13 cellular contexts compared by ENCODE assay signal in genomic region chr11:12587333-12587997, GRCh38.
A peak's percentile ranks its signal among the peaks of the same experiment; 100 is the strongest.
DNase-seq lines count a peak whose midpoint lies in the region; ATAC-seq, FAIRE-seq and TF ChIP-seq lines count a peak whose summit lies in the region.
"Had no signal": no experiment of that assay in that cellular context is flagged by ENCODE, and none has a peak within 500 bp of the region (broad histone marks: within the 10 kb centered on the region; RNA-seq: fewer than 3 reads in every experiment).

No MANE protein-coding gene starts in this region.

- intact Hi-C loops in MCF 10A (cut with micrococcal nuclease) = loop anchor here (10.0 kb wide), 1 partner anchor 77 kb away; no protein-coding TSS in a partner anchor
- intact Hi-C loops in breast epithelium (cut with DNase I; ENCODE audit: low total_unique reads) = loop anchor here (10.0 kb wide), 1 partner anchor 1353 kb away; no protein-coding TSS in a partner anchor

- H3K79me2 ChIP-seq in astrocyte (ENCODE audit: insufficient read depth, low read length) = no peaks in the 10 kb centered on the region

- no peaks in the 10 kb centered on the region for H4K20me1 ChIP-seq in astrocyte (ENCODE audit: insufficient read depth, low read length)
- H4K20me1 ChIP-seq: BLaER1 had no signal

- no peak for ATAC-seq in HG02642 (IDR thresholded peaks at IDR 0.05; ENCODE audit: poor library complexity, unreplicated experiment)
- ATAC-seq: activated T-cell treated with anti-CD3 and anti-CD28 coated beads, Interleukin-2, amount 50 U/mL, for 4 hours; sciatic nerve had no signal

- no peaks in the 10 kb centered on the region for H3K36me3 Mint-ChIP-seq in MCF 10A (ENCODE audit: insufficient read depth, unreplicated experiment)
- H3K36me3 Mint-ChIP-seq in astrocyte (ENCODE audit: low read depth, unreplicated experiment) = no peaks in the 10 kb centered on the region

- H3K27ac ChIP-seq in breast epithelium (no peak overlapping the region), astrocyte (ENCODE audit: low read depth, low read length) (no peak overlapping the region)
- H3K27ac ChIP-seq: BLaER1 had no signal

- peaks cover 10% of the 10 kb centered on the region for H3K27me3 Mint-ChIP-seq in MCF 10A (ENCODE audit: insufficient read depth, unreplicated experiment)
- peaks cover 2% of the 10 kb centered on the region for H3K27me3 Mint-ChIP-seq in astrocyte (ENCODE audit: low read depth, unreplicated experiment)

- H3K36me3 ChIP-seq in breast epithelium (no peaks in the 10 kb centered on the region), astrocyte (ENCODE audit: insufficient read depth, low read length) (no peaks in the 10 kb centered on the region)
- H3K36me3 ChIP-seq: BLaER1 had no signal

- H3K4me3 Mint-ChIP-seq in MCF 10A (ENCODE audit: unreplicated experiment) (no peak overlapping the region), astrocyte (ENCODE audit: unreplicated experiment) (no peak overlapping the region)
- H3K4me3 Mint-ChIP-seq: activated T-cell treated with anti-CD3 and anti-CD28 coated beads, Interleukin-2, amount 50 U/mL, for 4 hours; dendritic cell treated with granulocyte-macrophage colony-stimulating factor and Interleukin-4, amounts not matched to agents 40 ng/mL and 50 ng/mL, for 4 days had no signal

- H3K9me3 Mint-ChIP-seq in MCF 10A (ENCODE audit: unreplicated experiment) (no peaks in the 10 kb centered on the region), astrocyte (ENCODE audit: unreplicated experiment) (no peaks in the 10 kb centered on the region)
- H3K9me3 Mint-ChIP-seq: activated T-cell treated with anti-CD3 and anti-CD28 coated beads, Interleukin-2, amount 50 U/mL, for 4 hours; dendritic cell treated with granulocyte-macrophage colony-stimulating factor and Interleukin-4, amounts not matched to agents 40 ng/mL and 50 ng/mL, for 4 days had no signal

- H3K4me1 Mint-ChIP-seq in MCF 10A (ENCODE audit: insufficient read depth, unreplicated experiment) (no peaks in the 10 kb centered on the region), astrocyte (ENCODE audit: low read depth, unreplicated experiment) (peaks cover 11% of the 10 kb centered on the region)

- TF ChIP-seq POLR2A in breast epithelium (IDR thresholded peaks at IDR 0.05) = no peak

- no peak for TF ChIP-seq CTCF in MCF 10A (IDR thresholded peaks at IDR 0.05; ENCODE audit: unreplicated experiment)
- TF ChIP-seq CTCF in breast epithelium (IDR thresholded peaks at IDR 0.05) = no peak
- no peak for TF ChIP-seq CTCF in astrocyte (IDR thresholded peaks at IDR 0.05; ENCODE audit: insufficient read depth, low read depth, low read length)

- H3K4me2 ChIP-seq in astrocyte (ENCODE audit: low read length) = peak overlapping the region; percentile 53
- H3K4me2 ChIP-seq: BLaER1 had no signal

- H2AFZ ChIP-seq in astrocyte (ENCODE audit: low read depth, low read length) = peak overlapping the region; percentile 37

- POLR2A ChIA-PET in MCF 10A (lab: Yijun Ruan, JAX) = interaction anchor here (0.6 to 1.4 kb wide), 3 partner anchors 12 to 26 kb away, joined by 3 read pairs; no protein-coding TSS in a partner anchor

- H3K4me3 ChIP-seq in breast epithelium (no peak overlapping the region), astrocyte (ENCODE audit: insufficient read depth, low read depth, low read length) (no peak overlapping the region)
- H3K4me3 ChIP-seq: BLaER1 had no signal

- peak overlapping the region; percentile 11 for H3K9ac ChIP-seq in astrocyte (ENCODE audit: low read length)
- H3K9ac ChIP-seq: BLaER1 had no signal

- BruUV-seq in MCF 10A (replicated peaks; lab: Mats Ljungman, UMichigan) = no TSS peak

- peak; percentile 49 for FAIRE-seq in astrocyte (lab: Jason Lieb, UNC)

- H3K4me1 ChIP-seq in breast epithelium = no peaks in the 10 kb centered on the region
- H3K4me1 ChIP-seq in astrocyte (ENCODE audit: insufficient read depth, low read length) = peaks cover 9% of the 10 kb centered on the region
- H3K4me1 ChIP-seq: BLaER1 had no signal

- DNase-seq in MCF 10A (ENCODE audit: unreplicated experiment) (peak; percentile 50), breast epithelium (ENCODE audit: low spot score in 2 of 2) (no peak), astrocyte (ENCODE audit: low read depth) (peak; percentile 83), kidney tubule cell (ENCODE audit: low spot score) (peak; percentile 65), hippocampal formation (lab: John Stamatoyannopoulos, UW) (no peak), DMS 273 (lab: John Stamatoyannopoulos, UW; ENCODE audit: unreplicated experiment) (no peak), NCI-H345 treated with DMSO at 0.1 percent for 48 hours (lab: John Stamatoyannopoulos, UW; ENCODE audit: unreplicated experiment) (no peak)
- DNase-seq: activated T-cell treated with anti-CD3 and anti-CD28 coated beads, Interleukin-2, amount 50 U/mL, for 4 hours; NCI-H187 treated with DMSO at 0.1 percent for 48 hours had no signal

- no peaks in the 10 kb centered on the region for H3K9me3 ChIP-seq in breast epithelium
- no peaks in the 10 kb centered on the region for H3K9me3 ChIP-seq in astrocyte (ENCODE audit: insufficient read depth, low read depth, low read length)
- H3K9me3 ChIP-seq: BLaER1 had no signal

- H3K27me3 ChIP-seq in breast epithelium = no peaks in the 10 kb centered on the region
- no peaks in the 10 kb centered on the region for H3K27me3 ChIP-seq in astrocyte (ENCODE audit: insufficient read depth, low read length)
- H3K27me3 ChIP-seq: BLaER1 had no signal

- H3K27ac Mint-ChIP-seq in MCF 10A (ENCODE audit: low read depth, unreplicated experiment) = no peak overlapping the region
- H3K27ac Mint-ChIP-seq in astrocyte (ENCODE audit: unreplicated experiment) = peak overlapping the region; percentile 84
- H3K27ac Mint-ChIP-seq: dendritic cell treated with granulocyte-macrophage colony-stimulating factor and Interleukin-4, amounts not matched to agents 40 ng/mL and 50 ng/mL, for 4 days had no signal

- CTCF ChIA-PET in MCF 10A (lab: Yijun Ruan, JAX) = interaction anchor here (1.1 kb wide), 1 partner anchor 18 kb away, joined by 3 read pairs; no protein-coding TSS in a partner anchor

Comparison
In these comparisons a context has a peak if more than half of its experiments do, and no peak if none do; other contexts are left out.
1. DNase-seq: peak in MCF 10A (single experiment), astrocyte (single experiment) and kidney tubule cell (single experiment); none in breast epithelium (0 of 2), hippocampal formation (0 of 2), DMS 273 (single experiment) and NCI-H345 treated with DMSO at 0.1 percent for 48 hours (single experiment).